2 cellular contexts compared by ENCODE assay signal in the genomic region with DNA sequence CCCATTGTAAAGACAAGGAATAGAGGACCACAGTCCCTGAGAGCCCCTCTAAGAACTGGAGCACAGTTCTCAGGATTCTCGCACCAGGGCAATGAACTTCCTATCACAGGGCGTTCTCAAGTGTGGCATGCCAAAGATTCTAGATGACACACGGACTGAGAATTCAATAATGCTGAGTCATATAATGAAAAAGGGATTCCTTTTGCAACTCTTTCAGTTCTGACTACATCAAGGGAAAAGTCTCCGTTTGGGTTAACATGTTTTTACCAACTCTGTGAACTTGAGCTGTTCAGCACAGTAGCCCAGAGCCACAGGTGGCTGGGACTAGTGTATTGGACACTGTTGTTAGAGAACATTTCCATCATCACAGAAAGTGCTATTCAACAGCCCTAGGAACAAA.
TF ChIP-seq lines count a peak whose summit lies in the region.

No MANE protein-coding gene starts in this region.

TF ChIP-seq in GM23338, 12 proteins besides CTCF, POLR2A, EP300 and RAD21 (continued from another document):
- TF ChIP-seq, protein P1, sequence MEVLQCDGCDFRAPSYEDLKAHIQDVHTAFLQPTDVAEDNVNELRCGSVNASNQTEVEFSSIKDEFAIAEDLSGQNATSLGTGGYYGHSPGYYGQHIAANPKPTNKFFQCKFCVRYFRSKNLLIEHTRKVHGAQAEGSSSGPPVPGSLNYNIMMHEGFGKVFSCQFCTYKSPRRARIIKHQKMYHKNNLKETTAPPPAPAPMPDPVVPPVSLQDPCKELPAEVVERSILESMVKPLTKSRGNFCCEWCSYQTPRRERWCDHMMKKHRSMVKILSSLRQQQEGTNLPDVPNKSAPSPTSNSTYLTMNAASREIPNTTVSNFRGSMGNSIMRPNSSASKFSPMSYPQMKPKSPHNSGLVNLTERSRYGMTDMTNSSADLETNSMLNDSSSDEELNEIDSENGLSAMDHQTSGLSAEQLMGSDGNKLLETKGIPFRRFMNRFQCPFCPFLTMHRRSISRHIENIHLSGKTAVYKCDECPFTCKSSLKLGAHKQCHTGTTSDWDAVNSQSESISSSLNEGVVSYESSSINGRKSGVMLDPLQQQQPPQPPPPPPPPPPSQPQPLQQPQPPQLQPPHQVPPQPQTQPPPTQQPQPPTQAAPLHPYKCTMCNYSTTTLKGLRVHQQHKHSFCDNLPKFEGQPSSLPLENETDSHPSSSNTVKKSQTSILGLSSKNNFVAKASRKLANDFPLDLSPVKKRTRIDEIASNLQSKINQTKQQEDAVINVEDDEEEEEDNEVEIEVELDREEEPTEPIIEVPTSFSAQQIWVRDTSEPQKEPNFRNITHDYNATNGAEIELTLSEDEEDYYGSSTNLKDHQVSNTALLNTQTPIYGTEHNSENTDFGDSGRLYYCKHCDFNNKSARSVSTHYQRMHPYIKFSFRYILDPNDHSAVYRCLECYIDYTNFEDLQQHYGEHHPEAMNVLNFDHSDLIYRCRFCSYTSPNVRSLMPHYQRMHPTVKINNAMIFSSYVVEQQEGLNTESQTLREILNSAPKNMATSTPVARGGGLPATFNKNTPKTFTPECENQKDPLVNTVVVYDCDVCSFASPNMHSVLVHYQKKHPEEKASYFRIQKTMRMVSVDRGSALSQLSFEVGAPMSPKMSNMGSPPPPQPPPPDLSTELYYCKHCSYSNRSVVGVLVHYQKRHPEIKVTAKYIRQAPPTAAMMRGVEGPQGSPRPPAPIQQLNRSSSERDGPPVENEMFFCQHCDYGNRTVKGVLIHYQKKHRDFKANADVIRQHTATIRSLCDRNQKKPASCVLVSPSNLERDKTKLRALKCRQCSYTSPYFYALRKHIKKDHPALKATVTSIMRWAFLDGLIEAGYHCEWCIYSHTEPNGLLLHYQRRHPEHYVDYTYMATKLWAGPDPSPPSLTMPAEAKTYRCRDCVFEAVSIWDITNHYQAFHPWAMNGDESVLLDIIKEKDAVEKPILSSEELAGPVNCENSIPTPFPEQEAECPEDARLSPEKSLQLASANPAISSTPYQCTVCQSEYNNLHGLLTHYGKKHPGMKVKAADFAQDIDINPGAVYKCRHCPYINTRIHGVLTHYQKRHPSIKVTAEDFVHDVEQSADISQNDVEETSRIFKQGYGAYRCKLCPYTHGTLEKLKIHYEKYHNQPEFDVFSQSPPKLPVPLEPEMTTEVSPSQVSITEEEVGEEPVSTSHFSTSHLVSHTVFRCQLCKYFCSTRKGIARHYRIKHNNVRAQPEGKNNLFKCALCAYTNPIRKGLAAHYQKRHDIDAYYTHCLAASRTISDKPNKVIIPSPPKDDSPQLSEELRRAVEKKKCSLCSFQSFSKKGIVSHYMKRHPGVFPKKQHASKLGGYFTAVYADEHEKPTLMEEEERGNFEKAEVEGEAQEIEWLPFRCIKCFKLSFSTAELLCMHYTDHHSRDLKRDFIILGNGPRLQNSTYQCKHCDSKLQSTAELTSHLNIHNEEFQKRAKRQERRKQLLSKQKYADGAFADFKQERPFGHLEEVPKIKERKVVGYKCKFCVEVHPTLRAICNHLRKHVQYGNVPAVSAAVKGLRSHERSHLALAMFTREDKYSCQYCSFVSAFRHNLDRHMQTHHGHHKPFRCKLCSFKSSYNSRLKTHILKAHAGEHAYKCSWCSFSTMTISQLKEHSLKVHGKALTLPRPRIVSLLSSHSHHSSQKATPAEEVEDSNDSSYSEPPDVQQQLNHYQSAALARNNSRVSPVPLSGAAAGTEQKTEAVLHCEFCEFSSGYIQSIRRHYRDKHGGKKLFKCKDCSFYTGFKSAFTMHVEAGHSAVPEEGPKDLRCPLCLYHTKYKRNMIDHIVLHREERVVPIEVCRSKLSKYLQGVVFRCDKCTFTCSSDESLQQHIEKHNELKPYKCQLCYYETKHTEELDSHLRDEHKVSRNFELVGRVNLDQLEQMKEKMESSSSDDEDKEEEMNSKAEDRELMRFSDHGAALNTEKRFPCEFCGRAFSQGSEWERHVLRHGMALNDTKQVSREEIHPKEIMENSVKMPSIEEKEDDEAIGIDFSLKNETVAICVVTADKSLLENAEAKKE (CRISPR knock-in tag; IDR thresholded peaks at IDR 0.05), result no peak
- TF ChIP-seq JUNB (IDR thresholded peaks at IDR 0.05; ENCODE audit: unreplicated experiment) (no peak), ZNF331 (CRISPR knock-in tag; IDR thresholded peaks at IDR 0.05; ENCODE audit: low read depth) (no peak), EZH2phosphoT487 (IDR thresholded peaks at IDR 0.05; ENCODE audit: unreplicated experiment) (no peak), POLR2AphosphoS5 (IDR thresholded peaks at IDR 0.05; ENCODE audit: low read depth) (no peak), ZNF114 (CRISPR knock-in tag; IDR thresholded peaks at IDR 0.05) (no peak)
- TF ChIP-seq, protein P2, sequence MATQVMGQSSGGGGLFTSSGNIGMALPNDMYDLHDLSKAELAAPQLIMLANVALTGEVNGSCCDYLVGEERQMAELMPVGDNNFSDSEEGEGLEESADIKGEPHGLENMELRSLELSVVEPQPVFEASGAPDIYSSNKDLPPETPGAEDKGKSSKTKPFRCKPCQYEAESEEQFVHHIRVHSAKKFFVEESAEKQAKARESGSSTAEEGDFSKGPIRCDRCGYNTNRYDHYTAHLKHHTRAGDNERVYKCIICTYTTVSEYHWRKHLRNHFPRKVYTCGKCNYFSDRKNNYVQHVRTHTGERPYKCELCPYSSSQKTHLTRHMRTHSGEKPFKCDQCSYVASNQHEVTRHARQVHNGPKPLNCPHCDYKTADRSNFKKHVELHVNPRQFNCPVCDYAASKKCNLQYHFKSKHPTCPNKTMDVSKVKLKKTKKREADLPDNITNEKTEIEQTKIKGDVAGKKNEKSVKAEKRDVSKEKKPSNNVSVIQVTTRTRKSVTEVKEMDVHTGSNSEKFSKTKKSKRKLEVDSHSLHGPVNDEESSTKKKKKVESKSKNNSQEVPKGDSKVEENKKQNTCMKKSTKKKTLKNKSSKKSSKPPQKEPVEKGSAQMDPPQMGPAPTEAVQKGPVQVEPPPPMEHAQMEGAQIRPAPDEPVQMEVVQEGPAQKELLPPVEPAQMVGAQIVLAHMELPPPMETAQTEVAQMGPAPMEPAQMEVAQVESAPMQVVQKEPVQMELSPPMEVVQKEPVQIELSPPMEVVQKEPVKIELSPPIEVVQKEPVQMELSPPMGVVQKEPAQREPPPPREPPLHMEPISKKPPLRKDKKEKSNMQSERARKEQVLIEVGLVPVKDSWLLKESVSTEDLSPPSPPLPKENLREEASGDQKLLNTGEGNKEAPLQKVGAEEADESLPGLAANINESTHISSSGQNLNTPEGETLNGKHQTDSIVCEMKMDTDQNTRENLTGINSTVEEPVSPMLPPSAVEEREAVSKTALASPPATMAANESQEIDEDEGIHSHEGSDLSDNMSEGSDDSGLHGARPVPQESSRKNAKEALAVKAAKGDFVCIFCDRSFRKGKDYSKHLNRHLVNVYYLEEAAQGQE (IDR thresholded peaks at IDR 0.05; ENCODE audit: unreplicated experiment), result no peak
- TF ChIP-seq, protein P3, sequence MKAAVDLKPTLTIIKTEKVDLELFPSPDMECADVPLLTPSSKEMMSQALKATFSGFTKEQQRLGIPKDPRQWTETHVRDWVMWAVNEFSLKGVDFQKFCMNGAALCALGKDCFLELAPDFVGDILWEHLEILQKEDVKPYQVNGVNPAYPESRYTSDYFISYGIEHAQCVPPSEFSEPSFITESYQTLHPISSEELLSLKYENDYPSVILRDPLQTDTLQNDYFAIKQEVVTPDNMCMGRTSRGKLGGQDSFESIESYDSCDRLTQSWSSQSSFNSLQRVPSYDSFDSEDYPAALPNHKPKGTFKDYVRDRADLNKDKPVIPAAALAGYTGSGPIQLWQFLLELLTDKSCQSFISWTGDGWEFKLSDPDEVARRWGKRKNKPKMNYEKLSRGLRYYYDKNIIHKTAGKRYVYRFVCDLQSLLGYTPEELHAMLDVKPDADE (IDR thresholded peaks at IDR 0.05), result no peak

TF ChIP-seq in WTC11, 78 proteins besides CTCF, POLR2A, EP300 and RAD21 (continued from another document):
- TF ChIP-seq ZNF671 (CRISPR knock-in tag; IDR thresholded peaks at IDR 0.05), result no peak
- no peak for TF ChIP-seq ZNF138 (CRISPR knock-in tag; conservative IDR thresholded peaks at IDR 0.05)
